Comparison of ENCODE assay signal across 8 cellular contexts in the genomic region with DNA sequence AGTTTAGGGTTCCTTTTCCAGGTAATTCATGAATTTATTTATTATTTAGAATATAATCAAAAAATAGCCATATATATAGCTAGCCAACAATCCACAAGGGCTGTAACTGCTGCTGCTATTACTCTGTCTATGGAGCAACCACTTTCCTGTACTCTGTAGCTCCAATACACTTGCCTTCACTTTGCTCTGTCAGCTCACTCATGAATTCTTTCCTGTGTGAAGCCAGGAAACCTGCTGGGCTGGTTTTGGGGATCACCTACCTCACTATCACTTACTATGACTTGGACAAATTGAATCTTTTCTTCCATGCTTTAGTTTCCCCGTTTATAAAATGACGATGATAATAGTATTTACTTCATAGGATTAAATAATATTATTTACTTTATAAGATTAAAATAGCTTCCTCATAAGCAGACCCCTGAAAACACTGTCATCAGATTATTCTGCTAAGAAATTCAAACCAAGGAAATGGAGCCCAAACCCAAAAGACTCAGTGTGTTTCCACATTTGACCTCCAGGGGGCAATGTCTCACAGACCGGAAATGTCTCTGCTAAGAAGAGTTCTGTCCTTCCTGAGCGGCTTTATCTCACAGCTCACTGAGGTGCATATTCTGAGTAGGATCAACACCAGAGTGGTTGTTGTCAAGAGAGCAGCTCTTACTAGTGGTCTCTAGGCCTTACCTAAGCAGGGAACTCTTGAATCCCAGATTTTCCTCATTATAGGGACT.
DNase-seq lines count a peak whose midpoint lies in the region; ATAC-seq and TF ChIP-seq lines count a peak whose summit lies in the region.

No MANE protein-coding gene starts in this region.

- H3K9me3 ChIP-seq in A673 (ENCODE audit: low read depth, low read length, poor library complexity, severe bottlenecking): no peaks in the 10 kb centered on the region
- H3K9me3 ChIP-seq in RWPE2 (ENCODE audit: severe bottlenecking): peaks cover 7% of the 10 kb centered on the region
- H3K9me3 ChIP-seq in fibroblast of lung (ENCODE audit: control insufficient read depth, insufficient read depth, low read depth, low read length): no peaks in the 10 kb centered on the region

- no TSS peak for BruUV-seq in A673 (replicated peaks; lab: Mats Ljungman, UMichigan)

- H3K4me3 ChIP-seq in A673 (ENCODE audit: low read depth, low read length, poor library complexity, severe bottlenecking) (no peak overlapping the region), GM06990 (replicated peaks; ENCODE audit: low read depth, low read length) (no peak overlapping the region), RWPE2 (ENCODE audit: severe bottlenecking) (no peak overlapping the region), fibroblast of lung (replicated peaks in 1 of 4; ENCODE audit: control extremely low read depth in 1 of 4, insufficient read depth in 1 of 4, low read depth in 3 of 4, low read length in 4 of 4) (no peak overlapping the region)

- in situ Hi-C loops in GM13976 (cut with MboI; ENCODE audit: low sequenced_read_pairs, unreplicated experiment): no loop called here

- H3K4me1 ChIP-seq in A673 (ENCODE audit: insufficient read depth, low read length, poor library complexity, severe bottlenecking) (no peaks in the 10 kb centered on the region), RWPE2 (ENCODE audit: insufficient read depth, poor library complexity, severe bottlenecking) (no peaks in the 10 kb centered on the region), fibroblast of lung (ENCODE audit: control insufficient read depth, extremely low read depth, insufficient read depth, low read length) (no peaks in the 10 kb centered on the region)

- no peak overlapping the region for H3K4me2 ChIP-seq in fibroblast of lung (ENCODE audit: extremely low read depth, insufficient read depth, low read length)

- CTCF ChIA-PET in A673 (lab: Charles Lee): interaction anchor here (0.6 kb wide), 1 partner anchor 10 kb away, joined by 4 read pairs; no protein-coding TSS in a partner anchor

- intact Hi-C loops in A673 (cut with micrococcal nuclease; ENCODE audit: unreplicated experiment): no loop called here

- TF ChIP-seq CTCF in A673 (conservative IDR thresholded peaks at IDR 0.05; ENCODE audit: low read depth, low read length) (peak; percentile 78), GM06990 (IDR thresholded peaks at IDR 0.05; ENCODE audit: insufficient read depth, low read length, poor library complexity, severe bottlenecking) (peak; percentile 49), RWPE2 (IDR thresholded peaks at IDR 0.05; ENCODE audit: poor library complexity, severe bottlenecking) (peak; percentile 63), fibroblast of lung (conservative IDR thresholded peaks at IDR 0.05 in 1 of 2, IDR thresholded peaks at IDR 0.05 in 1 of 2; ENCODE audit: low read depth in 1 of 2, low read length in 2 of 2) (peak; percentile 31 to 58), GM13976 (IDR thresholded peaks at IDR 0.05; ENCODE audit: borderline replicate concordance, control extremely low read depth, extremely low read depth, insufficient read depth, missing control alignments) (no peak)

- POLR2A ChIA-PET in A673 (lab: Charles Lee; ENCODE audit: low non-redundant PET): interaction anchor here (0.5 kb wide), 1 partner anchor 63 kb away, joined by 3 read pairs; no protein-coding TSS in a partner anchor

- H3K27ac ChIP-seq in A673 (ENCODE audit: low read depth, low read length, poor library complexity, severe bottlenecking) (no peak overlapping the region), RWPE2 (ENCODE audit: poor library complexity, severe bottlenecking) (no peak overlapping the region), fibroblast of lung (ENCODE audit: insufficient read depth, low read length) (no peak overlapping the region)

- ATAC-seq in RWPE2 (ENCODE audit: low read depth) (no peak), GM18502 (IDR thresholded peaks at IDR 0.05; ENCODE audit: poor library complexity, unreplicated experiment) (no peak), left lobe of liver (no peak)

- no peaks in the 10 kb centered on the region for H4K20me1 ChIP-seq in fibroblast of lung (ENCODE audit: control insufficient read depth, extremely low read depth, insufficient read depth, low read length)

- peak; percentile 55 for DNase-seq in A673 (ENCODE audit: low spot score)
- DNase-seq in GM06990 (ENCODE audit: extremely low read depth, insufficient read length): no peak
- DNase-seq in RWPE2 (ENCODE audit: low spot score): no peak
- no peak for DNase-seq in fibroblast of lung (ENCODE audit: low read depth in 2 of 2)
- DNase-seq in HuH-7.5 (ENCODE audit: low spot score): no peak
- DNase-seq in GM13976 (ENCODE audit: low spot score): no peak
- no peak for DNase-seq in left lobe of liver (ENCODE audit: low spot score)

- no peak overlapping the region for H3K9ac ChIP-seq in fibroblast of lung (ENCODE audit: insufficient read depth, low read length)

- H2AFZ ChIP-seq in fibroblast of lung (ENCODE audit: low read length): no peak overlapping the region

- H3K27me3 ChIP-seq in A673 (replicated peaks; ENCODE audit: insufficient read depth, low read depth, low read length, poor library complexity): no peaks in the 10 kb centered on the region
- no peaks in the 10 kb centered on the region for H3K27me3 ChIP-seq in GM06990 (replicated peaks; ENCODE audit: control insufficient read depth, insufficient read depth, low read length)
- H3K27me3 ChIP-seq in RWPE2 (ENCODE audit: insufficient read depth, poor library complexity, severe bottlenecking): no peaks in the 10 kb centered on the region
- H3K27me3 ChIP-seq in fibroblast of lung (ENCODE audit: control insufficient read depth, insufficient read depth, low read length): no peaks in the 10 kb centered on the region

- no peaks in the 10 kb centered on the region for H3K36me3 ChIP-seq in A673 (ENCODE audit: insufficient read depth, low read length, poor library complexity, severe bottlenecking)
- H3K36me3 ChIP-seq in GM06990 (ENCODE audit: control insufficient read depth, insufficient read depth, low read length): no peaks in the 10 kb centered on the region
- H3K36me3 ChIP-seq in RWPE2 (ENCODE audit: low read depth): no peaks in the 10 kb centered on the region
- H3K36me3 ChIP-seq in fibroblast of lung (ENCODE audit: control insufficient read depth, insufficient read depth, low read length): no peaks in the 10 kb centered on the region

- H3K79me2 ChIP-seq in fibroblast of lung (ENCODE audit: control insufficient read depth, insufficient read depth, low read length): no peaks in the 10 kb centered on the region
